In the genomic region with DNA sequence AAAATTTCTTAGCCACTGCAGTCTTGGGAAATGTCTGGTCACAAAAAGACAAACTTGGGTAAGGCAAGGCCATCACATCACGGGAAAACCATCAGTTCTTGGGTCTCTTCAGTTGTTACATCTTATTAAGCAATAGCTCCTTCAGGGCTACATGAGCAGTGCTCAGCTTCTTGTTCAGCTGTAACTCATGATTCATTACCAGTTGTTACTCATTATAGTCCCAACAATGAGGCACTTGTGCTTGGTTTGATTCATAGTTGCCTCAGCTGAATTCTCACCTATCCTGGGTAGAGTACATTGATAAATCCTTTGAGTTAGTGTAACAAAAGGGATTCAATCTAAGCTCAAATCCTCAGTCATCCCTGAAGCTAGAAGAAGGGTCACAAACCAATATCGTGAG, we compare ENCODE assay signal across 27 cellular contexts.
A peak's percentile ranks its signal among the peaks of the same experiment; 100 is the strongest.
DNase-seq lines count a peak whose midpoint lies in the region; ATAC-seq, FAIRE-seq and TF ChIP-seq lines count a peak whose summit lies in the region.
"Had no signal": no experiment of that assay in that cellular context is flagged by ENCODE, and none has a peak within 500 bp of the region (broad histone marks: within the 10 kb centered on the region; RNA-seq: fewer than 3 reads in every experiment).

No MANE protein-coding gene starts in this region.

- H4K8ac ChIP-seq in mesenchymal stem cell (ENCODE audit: low read length): no peak overlapping the region

- no peak overlapping the region for H2AFZ ChIP-seq in astrocyte (ENCODE audit: low read depth, low read length)
- no peak overlapping the region for H2AFZ ChIP-seq in mesenchymal stem cell (ENCODE audit: low read depth, low read length)

- DNase-seq in AG08395 (ENCODE audit: low spot score) (peak; percentile 27), HT1080 (ENCODE audit: low read depth) (peak; percentile 95), astrocyte (ENCODE audit: low read depth) (peak; percentile 56), foreskin keratinocyte (peak; percentile 95 to 97), NCI-H1694 treated with DMSO at 0.1 percent for 48 hours (lab: John Stamatoyannopoulos, UW) (no peak), mesenchymal stem cell (no peak), NCI-H2107 (lab: John Stamatoyannopoulos, UW) (no peak)
- DNase-seq in natural killer cell treated with Interleukin-12 subunit alpha and Interleukin-12 subunit beta and Interleukin-15 and Interleukin-18, amount 100 ng/mL, for 72 hours (ENCODE audit: low spot score): no peak
- DNase-seq: activated CD4-positive, alpha-beta T cell treated with anti-CD3 and anti-CD28 coated beads for 4 hours; C1 segment of cervical spinal cord; effector CD4-positive, alpha-beta T cell; glutamatergic neuron; KG1; NCI-H1694; NCI-H345; NCI-H82; SIG-M5; stimulated activated CD4-positive, alpha-beta T cell treated with anti-CD3 and anti-CD28 coated beads, Interleukin-2, amount 100 ng/mL, for 24 hours; uterus had no signal

- no peak overlapping the region for H2BK12ac ChIP-seq in mesenchymal stem cell (ENCODE audit: low read length in 2 of 2)

- H2BK5ac ChIP-seq in mesenchymal stem cell (ENCODE audit: low read depth, low read length, poor library complexity, severe bottlenecking): no peak overlapping the region

- no peak overlapping the region for H3K4me3 Mint-ChIP-seq in astrocyte (ENCODE audit: unreplicated experiment)
- H3K4me3 Mint-ChIP-seq in natural killer cell treated with Interleukin-12 subunit alpha and Interleukin-12 subunit beta and Interleukin-15 and Interleukin-18, amount 100 ng/mL, for 72 hours: no peak overlapping the region
- H3K4me3 Mint-ChIP-seq: activated naive CD8-positive, alpha-beta T cell; activated T-helper 1 cell treated with anti-CD3 and anti-CD28 coated beads, Interleukin-12 subunit alpha, Interleukin-12 subunit beta, Interleukin-2, Interleukin-4 antibody, amounts not matched to agents 30 ng/mL and 10 ng/mL and 1 ng/mL, durations not matched to agents 14 hours and 24 hours and 36 hours; stimulated activated memory B cell treated with anti-CD40 and anti-IgM and Interleukin-4, amounts not matched to agents 10 μg/mL and 1 μg/mL and 100 μg/mL, for 72 hours; T-helper 1 cell treated with Interleukin-12 subunit alpha and Interleukin-12 subunit beta and Interleukin-4 antibody, amounts not matched to agents 30 μg/mL and 1 μg/mL, for 36 hours had no signal

- WGBS in mesenchymal stem cell: 50% methylated on average over 1 of the region's 2 CpGs

- no peaks in the 10 kb centered on the region for H3K36me3 Mint-ChIP-seq in astrocyte (ENCODE audit: low read depth, unreplicated experiment)
- no peaks in the 10 kb centered on the region for H3K36me3 Mint-ChIP-seq in natural killer cell treated with Interleukin-12 subunit alpha and Interleukin-12 subunit beta and Interleukin-15 and Interleukin-18, amount 100 ng/mL, for 72 hours
- H3K36me3 Mint-ChIP-seq: activated naive CD8-positive, alpha-beta T cell; stimulated activated memory B cell treated with anti-CD40 and anti-IgM and Interleukin-4, amounts not matched to agents 10 μg/mL and 1 μg/mL and 100 μg/mL, for 72 hours had no signal

- H3K27ac ChIP-seq in astrocyte (ENCODE audit: low read depth, low read length): peak overlapping the region; percentile 34
- peak overlapping the region; percentile 13 for H3K27ac ChIP-seq in foreskin keratinocyte
- no peak overlapping the region for H3K27ac ChIP-seq in mesenchymal stem cell (ENCODE audit: low read length, poor library complexity, severe bottlenecking)
- H3K27ac ChIP-seq: esophagus muscularis mucosa, uterus had no signal

- H3K27me3 ChIP-seq in astrocyte (ENCODE audit: insufficient read depth, low read length): no peaks in the 10 kb centered on the region
- no peaks in the 10 kb centered on the region for H3K27me3 ChIP-seq in foreskin keratinocyte
- H3K27me3 ChIP-seq in mesenchymal stem cell (ENCODE audit: control insufficient read depth in 1 of 2, insufficient read depth in 1 of 2, low read length in 2 of 2): no peaks in the 10 kb centered on the region
- H3K27me3 ChIP-seq: esophagus muscularis mucosa, uterus had no signal

- peaks cover 9% of the 10 kb centered on the region for H3K4me1 Mint-ChIP-seq in astrocyte (ENCODE audit: low read depth, unreplicated experiment)
- H3K4me1 Mint-ChIP-seq in natural killer cell treated with Interleukin-12 subunit alpha and Interleukin-12 subunit beta and Interleukin-15 and Interleukin-18, amount 100 ng/mL, for 72 hours (ENCODE audit: low read depth in 2 of 2): no peaks in the 10 kb centered on the region
- H3K4me1 Mint-ChIP-seq: stimulated activated memory B cell treated with anti-CD40 and anti-IgM and Interleukin-4, amounts not matched to agents 10 μg/mL and 1 μg/mL and 100 μg/mL, for 72 hours had no signal

- H3K14ac ChIP-seq in mesenchymal stem cell (ENCODE audit: low read length in 2 of 2): no peak overlapping the region

- H3K9me3 ChIP-seq in astrocyte (ENCODE audit: insufficient read depth, low read depth, low read length) (no peaks in the 10 kb centered on the region), mesenchymal stem cell (ENCODE audit: control insufficient read depth, low read length) (no peaks in the 10 kb centered on the region)
- H3K9me3 ChIP-seq: esophagus muscularis mucosa, HAP-1, uterus had no signal

- no peak overlapping the region for H3K4me3 ChIP-seq in astrocyte (ENCODE audit: insufficient read depth, low read depth, low read length)
- no peak overlapping the region for H3K4me3 ChIP-seq in mesenchymal stem cell (ENCODE audit: insufficient read depth in 1 of 2, low read depth in 1 of 2, low read length in 2 of 2)
- H3K4me3 ChIP-seq: esophagus muscularis mucosa, HAP-1, uterus had no signal

- H3K23ac ChIP-seq in mesenchymal stem cell (ENCODE audit: low read length in 2 of 2): no peak overlapping the region

- TF ChIP-seq CTCF in astrocyte (IDR thresholded peaks at IDR 0.05; ENCODE audit: insufficient read depth, low read depth, low read length) (no peak), foreskin keratinocyte (conservative IDR thresholded peaks at IDR 0.05) (no peak)

- ATAC-seq in foreskin keratinocyte: peak; percentile 100
- ATAC-seq in natural killer cell treated with Interleukin-12 subunit alpha and Interleukin-12 subunit beta and Interleukin-15 and Interleukin-18, amount 100 ng/mL, for 72 hours: no peak
- ATAC-seq: left lobe of liver; sciatic nerve; stimulated activated memory B cell treated with anti-CD40 and anti-IgM and Interleukin-4, amounts not matched to agents 10 μg/mL and 1 μg/mL and 100 μg/mL, for 72 hours had no signal

- no peak overlapping the region for H4K91ac ChIP-seq in mesenchymal stem cell (ENCODE audit: low read length)

- no peaks in the 10 kb centered on the region for H3K9me3 Mint-ChIP-seq in astrocyte (ENCODE audit: unreplicated experiment)
- H3K9me3 Mint-ChIP-seq in natural killer cell treated with Interleukin-12 subunit alpha and Interleukin-12 subunit beta and Interleukin-15 and Interleukin-18, amount 100 ng/mL, for 72 hours: peaks cover 6% of the 10 kb centered on the region
- H3K9me3 Mint-ChIP-seq: activated T-helper 1 cell treated with anti-CD3 and anti-CD28 coated beads, Interleukin-12 subunit alpha, Interleukin-12 subunit beta, Interleukin-2, Interleukin-4 antibody, amounts not matched to agents 30 ng/mL and 10 ng/mL and 1 ng/mL, durations not matched to agents 14 hours and 24 hours and 36 hours; T-helper 1 cell treated with Interleukin-12 subunit alpha and Interleukin-12 subunit beta and Interleukin-4 antibody, amounts not matched to agents 30 μg/mL and 1 μg/mL, for 36 hours had no signal

- H4K20me1 ChIP-seq in astrocyte (ENCODE audit: insufficient read depth, low read length): no peaks in the 10 kb centered on the region

- H3K4me2 ChIP-seq in astrocyte (ENCODE audit: low read length): peak overlapping the region; percentile 6
- no peak overlapping the region for H3K4me2 ChIP-seq in mesenchymal stem cell (ENCODE audit: low read length, poor library complexity, severe bottlenecking)

- H2BK15ac ChIP-seq in mesenchymal stem cell (ENCODE audit: low read depth, poor library complexity, severe bottlenecking): no peak overlapping the region

- H3K79me2 ChIP-seq in astrocyte (ENCODE audit: insufficient read depth, low read length): no peaks in the 10 kb centered on the region

- no peak overlapping the region for H3K9ac ChIP-seq in astrocyte (ENCODE audit: low read length)
- H3K9ac ChIP-seq in mesenchymal stem cell (ENCODE audit: low read length): no peak overlapping the region

- H3K79me1 ChIP-seq in mesenchymal stem cell (replicated peaks; ENCODE audit: low read length, poor library complexity, severe bottlenecking): no peaks in the 10 kb centered on the region

- no peak overlapping the region for H2BK120ac ChIP-seq in mesenchymal stem cell (ENCODE audit: low read depth, low read length)

- no peak overlapping the region for H3K4ac ChIP-seq in mesenchymal stem cell (ENCODE audit: low read depth in 1 of 2, low read length in 2 of 2)

- no peaks in the 10 kb centered on the region for H3K27me3 Mint-ChIP-seq in astrocyte (ENCODE audit: low read depth, unreplicated experiment)
- H3K27me3 Mint-ChIP-seq in natural killer cell treated with Interleukin-12 subunit alpha and Interleukin-12 subunit beta and Interleukin-15 and Interleukin-18, amount 100 ng/mL, for 72 hours: no peaks in the 10 kb centered on the region
- H3K27me3 Mint-ChIP-seq: activated naive CD8-positive, alpha-beta T cell; stimulated activated memory B cell treated with anti-CD40 and anti-IgM and Interleukin-4, amounts not matched to agents 10 μg/mL and 1 μg/mL and 100 μg/mL, for 72 hours had no signal

- H3K36me3 ChIP-seq in astrocyte (ENCODE audit: insufficient read depth, low read length): no peaks in the 10 kb centered on the region
- H3K36me3 ChIP-seq in mesenchymal stem cell (ENCODE audit: control insufficient read depth in 1 of 2, insufficient read depth in 2 of 2, low read depth in 1 of 2, low read length in 2 of 2): no peaks in the 10 kb centered on the region
- H3K36me3 ChIP-seq: esophagus muscularis mucosa, HAP-1, uterus had no signal

- no peak overlapping the region for H2AK5ac ChIP-seq in mesenchymal stem cell (ENCODE audit: low read length, severe bottlenecking)

- no peak overlapping the region for H3K27ac Mint-ChIP-seq in astrocyte (ENCODE audit: unreplicated experiment)
- H3K27ac Mint-ChIP-seq in natural killer cell treated with Interleukin-12 subunit alpha and Interleukin-12 subunit beta and Interleukin-15 and Interleukin-18, amount 100 ng/mL, for 72 hours: no peak overlapping the region
- H3K27ac Mint-ChIP-seq: activated naive CD8-positive, alpha-beta T cell; activated T-helper 1 cell treated with anti-CD3 and anti-CD28 coated beads, Interleukin-12 subunit alpha, Interleukin-12 subunit beta, Interleukin-2, Interleukin-4 antibody, amounts not matched to agents 30 ng/mL and 10 ng/mL and 1 ng/mL, durations not matched to agents 14 hours and 24 hours and 36 hours; stimulated activated memory B cell treated with anti-CD40 and anti-IgM and Interleukin-4, amounts not matched to agents 10 μg/mL and 1 μg/mL and 100 μg/mL, for 72 hours; T-helper 1 cell treated with Interleukin-12 subunit alpha and Interleukin-12 subunit beta and Interleukin-4 antibody, amounts not matched to agents 30 μg/mL and 1 μg/mL, for 36 hours had no signal

- H3K4me1 ChIP-seq in astrocyte (ENCODE audit: insufficient read depth, low read length) (peaks cover 5% of the 10 kb centered on the region), foreskin keratinocyte (peaks cover 20% of the 10 kb centered on the region), mesenchymal stem cell (ENCODE audit: control insufficient read depth, insufficient read depth, low read depth, low read length) (no peaks in the 10 kb centered on the region)
- H3K4me1 ChIP-seq: esophagus muscularis mucosa, HAP-1, uterus had no signal

- FAIRE-seq in astrocyte (lab: Jason Lieb, UNC): no peak

- no peak overlapping the region for H3K18ac ChIP-seq in mesenchymal stem cell (ENCODE audit: low read depth in 1 of 2, low read length in 2 of 2)

Comparison
In these comparisons a context has a peak if more than half of its experiments do, and no peak if none do; other contexts are left out.
1. DNase-seq: peak in AG08395 (single experiment), HT1080 (single experiment), astrocyte (single experiment) and foreskin keratinocyte (2 of 2); none in NCI-H1694 treated with DMSO at 0.1 percent for 48 hours (single experiment), natural killer cell treated with Interleukin-12 subunit alpha and Interleukin-12 subunit beta and Interleukin-15 and Interleukin-18, amount 100 ng/mL, for 72 hours (single experiment), mesenchymal stem cell (single experiment) and NCI-H2107 (single experiment).